13 cellular contexts compared by ENCODE assay signal in genomic region chr2:8086796-8087479, GRCh38.
DNase-seq lines count a peak whose midpoint lies in the region; ATAC-seq and TF ChIP-seq lines count a peak whose summit lies in the region.
"Had no signal": no experiment of that assay in that cellular context is flagged by ENCODE, and none has a peak within 500 bp of the region (broad histone marks: within the 10 kb centered on the region; RNA-seq: fewer than 3 reads in every experiment).

No MANE protein-coding gene starts in this region.

- DNase-seq in ACHN, result peak; percentile 92
- peak; percentile 87 for DNase-seq in HFF-Myc (ENCODE audit: extremely low read depth, low read depth)
- peak; percentile 73 for DNase-seq in amniotic stem cell (lab: John Stamatoyannopoulos, UW)
- peak; percentile 70 to 98 for DNase-seq in foreskin keratinocyte
- DNase-seq in GM20000 (ENCODE audit: low spot score), result no peak
- DNase-seq in natural killer cell, result no peak
- DNase-seq in left ventricle myocardium superior, result no peak
- no peak for DNase-seq in CD8-positive, alpha-beta memory T cell
- DNase-seq: activated CD4-positive, alpha-beta T cell treated with anti-CD3 and anti-CD28 coated beads for 4 hours; dorsolateral prefrontal cortex; MV-4-11 had no signal

- in situ Hi-C loops in ACHN (cut with HindIII; ENCODE audit: low pct_ligation_motif_present, low pct_unique_long_range_greater_than_20kb, low sequenced_read_pairs), result no loop called here

- peaks cover 0 to 11% of the 10 kb centered on the region in 2 donors for H3K4me1 Mint-ChIP-seq in natural killer cell
- H3K4me1 Mint-ChIP-seq in CD8-positive, alpha-beta memory T cell, result no peaks in the 10 kb centered on the region

- no peaks in the 10 kb centered on the region for H3K9me3 Mint-ChIP-seq in natural killer cell
- no peaks in the 10 kb centered on the region for H3K9me3 Mint-ChIP-seq in CD8-positive, alpha-beta memory T cell

- POLR2A ChIA-PET in CD8-positive, alpha-beta memory T cell (lab: Charles Lee), result no interaction called here

- H3K27me3 ChIP-seq in foreskin keratinocyte, result no peaks in the 10 kb centered on the region
- H3K27me3 ChIP-seq in CD8-positive, alpha-beta memory T cell (ENCODE audit: insufficient read depth, low read length, poor library complexity, severe bottlenecking), result no peaks in the 10 kb centered on the region
- H3K27me3 ChIP-seq: BLaER1 treated with 17β-estradiol and CSF1 and Interleukin-3, amounts not matched to agents 10 nM and 100 nM had no signal

- H3K4me3 ChIP-seq in HFF-Myc (replicated peaks; ENCODE audit: low read depth, low read length), result no peak overlapping the region
- H3K4me3 ChIP-seq in CD8-positive, alpha-beta memory T cell (ENCODE audit: low read length), result no peak overlapping the region
- H3K4me3 ChIP-seq: BLaER1 treated with 17β-estradiol and CSF1 and Interleukin-3, amounts not matched to agents 10 nM and 100 nM; dorsolateral prefrontal cortex; SK-N-MC had no signal

- CTCF ChIA-PET in CD8-positive, alpha-beta memory T cell (lab: Charles Lee), result interaction anchor here (1.8 kb wide), 1 partner anchor 10 kb away, joined by 3 read pairs; no protein-coding TSS in a partner anchor

- H3K9me3 ChIP-seq in CD8-positive, alpha-beta memory T cell (ENCODE audit: low read length), result no peaks in the 10 kb centered on the region

- intact Hi-C loops in natural killer cell (cut with micrococcal nuclease), result no loop called here
- intact Hi-C loops in left ventricle myocardium superior (cut with micrococcal nuclease), result no loop called here

- no peak overlapping the region for H3K27ac Mint-ChIP-seq in natural killer cell
- peak overlapping the region in 1 of 8 donors; percentile 35 for H3K27ac Mint-ChIP-seq in CD8-positive, alpha-beta memory T cell

- H3K36me3 ChIP-seq in CD8-positive, alpha-beta memory T cell (ENCODE audit: insufficient read depth, low read length), result no peaks in the 10 kb centered on the region
- H3K36me3 ChIP-seq: BLaER1 treated with 17β-estradiol and CSF1 and Interleukin-3, amounts not matched to agents 10 nM and 100 nM had no signal

- H3K36me3 Mint-ChIP-seq in natural killer cell, result no peaks in the 10 kb centered on the region
- H3K36me3 Mint-ChIP-seq in CD8-positive, alpha-beta memory T cell, result peaks cover 0 to 1% (median 0%) of the 10 kb centered on the region in 3 donors

- no peaks in the 10 kb centered on the region for H3K27me3 Mint-ChIP-seq in natural killer cell (ENCODE audit: low read depth in 2 of 2)
- H3K27me3 Mint-ChIP-seq in CD8-positive, alpha-beta memory T cell, result peaks cover 0 to 1% of the 10 kb centered on the region in 2 donors

- ATAC-seq in foreskin keratinocyte, result peak; percentile 91
- ATAC-seq in natural killer cell, result no peak
- ATAC-seq in left ventricle myocardium superior, result no peak

- peak overlapping the region; percentile 81 for H3K27ac ChIP-seq in foreskin keratinocyte
- no peak overlapping the region for H3K27ac ChIP-seq in CD8-positive, alpha-beta memory T cell (ENCODE audit: low read depth, low read length)
- H3K27ac ChIP-seq: SK-N-MC had no signal

- H3K4me3 Mint-ChIP-seq in natural killer cell, result no peak overlapping the region
- no peak overlapping the region for H3K4me3 Mint-ChIP-seq in CD8-positive, alpha-beta memory T cell

- peaks cover 27% of the 10 kb centered on the region for H3K4me1 ChIP-seq in foreskin keratinocyte
- H3K4me1 ChIP-seq in CD8-positive, alpha-beta memory T cell (ENCODE audit: insufficient read depth, low read length), result no peaks in the 10 kb centered on the region

- TF ChIP-seq CTCF in HFF-Myc (IDR thresholded peaks at IDR 0.05; ENCODE audit: low read depth, low read length, missing control alignments) (no peak), foreskin keratinocyte (conservative IDR thresholded peaks at IDR 0.05) (no peak), GM20000 (IDR thresholded peaks at IDR 0.05; ENCODE audit: extremely low read depth, missing control alignments) (no peak), natural killer cell (IDR thresholded peaks at IDR 0.05) (no peak)

Comparison
In these comparisons a context has a peak if more than half of its experiments do, and no peak if none do; other contexts are left out.
1. DNase-seq: peak in ACHN (single experiment), HFF-Myc (single experiment), amniotic stem cell (single experiment) and foreskin keratinocyte (2 of 2); none in GM20000 (single experiment), natural killer cell (single experiment), left ventricle myocardium superior (single experiment) and CD8-positive, alpha-beta memory T cell (0 of 5).